8 cellular contexts compared by ENCODE assay signal in genomic region chr2:9423922-9424272, GRCh38. TPM values are rescaled to one million over a fixed set of nuclear protein-coding genes. Genes with fewer than 3 reads are reported as not detected.
DNase-seq lines count a peak whose midpoint lies in the region; ATAC-seq and TF ChIP-seq lines count a peak whose summit lies in the region.

No MANE protein-coding gene starts in this region.

- peak; percentile 9 for ATAC-seq in mucosa of descending colon

- peaks cover 5% of the 10 kb centered on the region; the same call in 1 of the 2 replicates for H3F3A ChIP-seq in GM23248 (ENCODE audit: insufficient read depth)

- H4K20me1 ChIP-seq in GM23248 (ENCODE audit: insufficient read depth), result no peaks in the 10 kb centered on the region
- H4K20me1 ChIP-seq in OCI-LY7 (ENCODE audit: insufficient read depth, low read length), result peaks cover 4% of the 10 kb centered on the region; the same call in 1 of the 2 replicates

- no peaks in the 10 kb centered on the region for H3K36me3 ChIP-seq in GM23248 (ENCODE audit: low read depth)
- peaks cover 27% of the 10 kb centered on the region for H3K36me3 ChIP-seq in OCI-LY7 (ENCODE audit: insufficient read depth, low read length)
- no peaks in the 10 kb centered on the region for H3K36me3 ChIP-seq in mucosa of descending colon (ENCODE audit: low read depth)

- TF ChIP-seq CTCF in GM12875 (IDR thresholded peaks at IDR 0.05; ENCODE audit: borderline replicate concordance, insufficient read depth, low read depth, low read length) (no peak), OCI-LY7 (conservative IDR thresholded peaks at IDR 0.05; ENCODE audit: low read length) (no peak), mucosa of descending colon (IDR thresholded peaks at IDR 0.05) (no peak)

- peaks cover 84% of the 10 kb centered on the region for H3K79me2 ChIP-seq in GM23248 (ENCODE audit: insufficient read depth)
- peaks cover 73% of the 10 kb centered on the region for H3K79me2 ChIP-seq in OCI-LY7 (ENCODE audit: insufficient read depth, low read depth, low read length)

- H2AFZ ChIP-seq in GM23248 (peak overlapping the region; percentile 96), OCI-LY7 (ENCODE audit: low read length) (peak overlapping the region; percentile 53)

- peak overlapping the region; percentile 85 for H3K4me3 ChIP-seq in GM12875 (ENCODE audit: low read depth, low read length)
- peak overlapping the region; percentile 98 for H3K4me3 ChIP-seq in GM23248
- peak overlapping the region; percentile 76 for H3K4me3 ChIP-seq in OCI-LY7 (ENCODE audit: low read depth, low read length, poor library complexity, severe bottlenecking)
- peak overlapping the region; percentile 60 for H3K4me3 ChIP-seq in mucosa of descending colon

- no peaks in the 10 kb centered on the region for H3K9me2 ChIP-seq in GM23248 (ENCODE audit: insufficient read depth)
- H3K9me2 ChIP-seq in OCI-LY7 (ENCODE audit: insufficient read depth, low read length), result no peaks in the 10 kb centered on the region

- POLR2A ChIA-PET in OCI-LY7 (lab: Charles Lee), result interaction anchor here (0.6 to 1.4 kb wide), 5 partner anchors 15 to 207 kb away, joined by 3 to 5 read pairs (median 4); partner anchors contain the start of gene YWHAQ

- intact Hi-C loops in OCI-LY7 (cut with micrococcal nuclease; ENCODE audit: unreplicated experiment), result loop anchor here (1.0 to 5.0 kb wide), 5 partner anchors 51 to 418 kb away; partner anchors contain the start of genes ADAM17, TAF1B and YWHAQ
- intact Hi-C loops in mucosa of descending colon (cut with DNase I, micrococcal nuclease), result no loop called here

- H3K9ac ChIP-seq in GM23248, result peak overlapping the region; percentile 96

- H3K4me2 ChIP-seq in GM23248 (ENCODE audit: unreplicated experiment) (peak overlapping the region; percentile 93), OCI-LY7 (ENCODE audit: low read length) (peak overlapping the region; percentile 95)

- in situ Hi-C loops in GM23248 (cut with MboI), result no loop called here

- TSS peak; percentile 82 for BruUV-seq in OCI-LY7 (replicated peaks; lab: Mats Ljungman, UMichigan)

- no peaks in the 10 kb centered on the region for H3K27me3 ChIP-seq in GM23248 (replicated peaks; ENCODE audit: insufficient read depth)

- WGBS in GM23248 (ENCODE audit: low coverage in 1 of 2, low lambda C conversion rate in 2 of 2, missing lambda C conversion rate in 2 of 2), 2 experiments, result 0 to 1% methylated on average over 21 of the region's 21 CpGs

- DNase-seq in GM23248 (peak; percentile 70), OCI-LY7 (ENCODE audit: low spot score) (peak; percentile 61), cerebellum (ENCODE audit: low spot score) (peak; percentile 15), mucosa of descending colon (peak in 1 of 3 donors; percentile 21), foreskin melanocyte (no peak), SW 1271 (lab: John Stamatoyannopoulos, UW) (no peak), COLO829 (ENCODE audit: low spot score) (no peak)

- no peaks in the 10 kb centered on the region for H3K9me3 ChIP-seq in GM23248 (ENCODE audit: low read depth)
- H3K9me3 ChIP-seq in OCI-LY7 (ENCODE audit: low read length), result no peaks in the 10 kb centered on the region
- H3K9me3 ChIP-seq in mucosa of descending colon, result no peaks in the 10 kb centered on the region

- H3K27ac ChIP-seq in GM23248, result peak overlapping the region; percentile 83
- H3K27ac ChIP-seq in OCI-LY7 (ENCODE audit: low read depth, low read length, poor library complexity, severe bottlenecking), result peak overlapping the region; percentile 74

- CTCF ChIA-PET in OCI-LY7 (lab: Charles Lee; ENCODE audit: unreplicated experiment), result no interaction called here

- H3K4me1 ChIP-seq in GM23248 (ENCODE audit: insufficient read depth), result peaks cover 21% of the 10 kb centered on the region
- H3K4me1 ChIP-seq in OCI-LY7 (ENCODE audit: insufficient read depth, low read length, poor library complexity, severe bottlenecking), result peaks cover 25% of the 10 kb centered on the region
- H3K4me1 ChIP-seq in mucosa of descending colon (ENCODE audit: low read depth), result peaks cover 9% of the 10 kb centered on the region

RNA-seq across cellular contexts. Expression of gene CPSF3, which starts 0.4 kb away (rescaled TPM):
- total RNA-seq in GM23248 (2014; rRNA removed; shearing (Covaris generic)), result 34.0 and 39.6 TPM in 2 replicates
- polyA plus RNA-seq in GM23248 (2016; fragmentation: Nextera tagmentation; extraction: Ambion mirVana), result 37.7 and 40.3 TPM in 2 replicates
- total RNA-seq in OCI-LY7 (2014; rRNA removed; shearing (Covaris generic)), result 52.0 and 54.5 TPM in 2 replicates
- total RNA-seq in OCI-LY7 (2022) (88.3 and 95.2 TPM in 2 replicates), cerebellum (36.1 TPM), mucosa of descending colon (10 to 100 TPM; 20.0 to 26.2 (median 20.9) TPM)

RNA-seq across cellular contexts. Expression of gene ITGB1BP1, which starts 0.6 kb away (rescaled TPM):
- total RNA-seq in GM23248 (2014; rRNA removed; shearing (Covaris generic)), result 39.0 and 52.2 TPM in 2 replicates
- 280 and 289 TPM in 2 replicates for polyA plus RNA-seq in GM23248 (2016; fragmentation: Nextera tagmentation; extraction: Ambion mirVana)
- 51.9 and 54.0 TPM in 2 replicates for total RNA-seq in OCI-LY7 (2014; rRNA removed; shearing (Covaris generic))
- total RNA-seq in OCI-LY7 (2022) (102 and 105 TPM in 2 replicates), cerebellum (45.1 TPM), mucosa of descending colon (10 to 100 TPM; 34.7 to 78.3 (median 41.0) TPM)

RNA-seq across cellular contexts. Expression of gene IAH1, which starts 50.5 kb away (rescaled TPM):
- total RNA-seq in GM23248 (2014; rRNA removed; shearing (Covaris generic)), result 62.9 and 81.5 TPM in 2 replicates
- polyA plus RNA-seq in GM23248 (2016; fragmentation: Nextera tagmentation; extraction: Ambion mirVana), result 133 and 135 TPM in 2 replicates
- total RNA-seq in OCI-LY7 (2014; rRNA removed; shearing (Covaris generic)), result 0.66 and 0.98 TPM in 2 replicates
- total RNA-seq in OCI-LY7 (2022), result 3.8 and 7.0 TPM in 2 replicates
- 38.7 TPM for total RNA-seq in cerebellum
- total RNA-seq in mucosa of descending colon, result 10 to 100 TPM; 36.9 to 58.4 (median 49.3) TPM

Comparison
In these comparisons a context has a peak if more than half of its experiments do, and no peak if none do; other contexts are left out.
1. DNase-seq: peak in GM23248 (single experiment), OCI-LY7 (single experiment) and cerebellum (single experiment); none in foreskin melanocyte (single experiment), SW 1271 (0 of 2) and COLO829 (single experiment).
2. Peak in every context shown above with its lines, with median percentiles within 50 percentile points of each other: H3K4me3 ChIP-seq.